In the genomic region with DNA sequence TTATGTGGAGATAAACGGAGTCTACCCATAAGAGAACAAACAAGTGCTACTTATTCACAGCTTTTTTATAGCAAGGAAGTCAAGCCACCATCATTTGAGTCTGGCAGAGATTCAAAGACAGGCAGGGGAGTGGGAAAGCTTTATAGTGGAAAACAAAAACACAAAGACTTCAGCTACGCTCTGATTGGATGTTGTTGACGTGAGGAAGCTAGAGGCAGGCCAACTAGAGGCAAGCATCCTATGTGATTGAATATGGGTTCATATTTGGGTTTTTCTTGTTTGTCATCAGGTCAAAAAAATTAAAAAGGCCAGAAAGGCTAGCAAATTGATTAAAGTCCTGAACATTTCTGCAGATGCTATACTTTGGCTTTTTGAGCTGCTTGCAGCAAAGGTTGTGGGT, we compare ENCODE assay signal across 1 cellular context.
TF ChIP-seq lines count a peak whose summit lies in the region.

No MANE protein-coding gene starts in this region.

TF ChIP-seq in HepG2, 621 proteins besides CTCF, POLR2A, EP300 and RAD21:
- TF ChIP-seq ZNF263 (CRISPR knock-in tag; IDR thresholded peaks at IDR 0.05) (no peak), ZNF552 (CRISPR knock-in tag; IDR thresholded peaks at IDR 0.05; ENCODE audit: borderline replicate concordance) (no peak), KLF9 (CRISPR knock-in tag; IDR thresholded peaks at IDR 0.05; ENCODE audit: low read depth) (no peak), ZNF670 (CRISPR knock-in tag; IDR thresholded peaks at IDR 0.05; ENCODE audit: borderline replicate concordance) (no peak)
- TF ChIP-seq, protein P1, sequence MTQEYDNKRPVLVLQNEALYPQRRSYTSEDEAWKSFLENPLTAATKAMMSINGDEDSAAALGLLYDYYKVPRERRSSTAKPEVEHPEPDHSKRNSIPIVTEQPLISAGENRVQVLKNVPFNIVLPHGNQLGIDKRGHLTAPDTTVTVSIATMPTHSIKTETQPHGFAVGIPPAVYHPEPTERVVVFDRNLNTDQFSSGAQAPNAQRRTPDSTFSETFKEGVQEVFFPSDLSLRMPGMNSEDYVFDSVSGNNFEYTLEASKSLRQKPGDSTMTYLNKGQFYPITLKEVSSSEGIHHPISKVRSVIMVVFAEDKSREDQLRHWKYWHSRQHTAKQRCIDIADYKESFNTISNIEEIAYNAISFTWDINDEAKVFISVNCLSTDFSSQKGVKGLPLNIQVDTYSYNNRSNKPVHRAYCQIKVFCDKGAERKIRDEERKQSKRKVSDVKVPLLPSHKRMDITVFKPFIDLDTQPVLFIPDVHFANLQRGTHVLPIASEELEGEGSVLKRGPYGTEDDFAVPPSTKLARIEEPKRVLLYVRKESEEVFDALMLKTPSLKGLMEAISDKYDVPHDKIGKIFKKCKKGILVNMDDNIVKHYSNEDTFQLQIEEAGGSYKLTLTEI (CRISPR knock-in tag; conservative IDR thresholded peaks at IDR 0.05), result no peak
